ENCODE assay signal across 4 cellular contexts in genomic region chr13:24365191-24365590, GRCh38. TPM values are rescaled to one million over a fixed set of nuclear protein-coding genes. Genes with fewer than 3 reads are reported as not detected.
"Had no signal": no experiment of that assay in that cellular context is flagged by ENCODE, and none has a peak within 500 bp of the region (broad histone marks: within the 10 kb centered on the region; RNA-seq: fewer than 3 reads in every experiment).

No MANE protein-coding gene starts in this region.

- H3K4me3 ChIP-seq: GM12878 had no signal

- DNase-seq: GDM1, GF-D8 had no signal

RNA-seq across cellular contexts. Expression of gene C1QTNF9, which starts 55.8 kb away (rescaled TPM):
- total RNA-seq: G401, GM12878 had no signal
- polyA plus RNA-seq: GM12878 had no signal
